9 cellular contexts compared by ENCODE assay signal in the genomic region with DNA sequence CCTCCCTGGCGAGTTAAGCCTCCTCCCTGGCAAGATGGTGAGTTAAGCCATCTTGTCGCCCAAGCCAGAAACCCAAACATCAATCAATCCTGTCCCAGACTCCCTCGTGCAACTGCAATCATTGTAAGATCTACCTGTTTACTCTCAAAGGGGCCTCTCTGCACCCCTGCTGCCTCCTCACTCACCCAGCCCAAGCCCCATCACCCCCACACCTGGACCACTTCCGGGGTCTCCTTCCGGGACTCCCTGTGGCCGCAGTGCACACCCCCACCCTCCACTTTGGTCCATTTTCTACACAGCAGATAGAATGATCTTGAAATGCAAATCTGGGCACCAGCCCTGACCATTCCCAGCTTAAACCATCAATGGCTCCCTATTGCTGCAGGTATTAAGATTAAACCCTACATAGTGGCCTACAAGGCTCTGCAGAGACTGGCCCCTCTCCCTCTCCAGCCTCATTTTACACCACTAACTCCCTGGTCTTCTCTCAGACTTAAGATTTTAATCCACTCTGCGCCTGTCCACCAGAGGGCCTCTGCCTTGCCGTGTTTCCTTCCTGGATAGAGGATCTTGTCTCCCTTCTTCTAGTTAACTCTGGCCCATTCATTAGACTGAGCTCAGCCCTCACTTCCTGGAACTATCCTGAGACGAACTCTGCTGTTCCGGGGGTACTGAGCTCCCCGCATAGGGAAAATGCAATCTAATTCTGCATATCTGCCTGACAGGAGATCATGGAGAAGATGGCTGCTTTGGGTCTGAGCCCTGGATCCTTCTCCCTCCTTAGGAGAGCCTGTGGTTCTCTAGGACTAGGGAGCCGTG. TPM values are rescaled to one million over a fixed set of nuclear protein-coding genes. Genes with fewer than 3 reads are reported as not detected.
A peak's percentile ranks its signal among the peaks of the same experiment; 100 is the strongest.
DNase-seq lines count a peak whose midpoint lies in the region; ATAC-seq and TF ChIP-seq lines count a peak whose summit lies in the region.
"Had no signal": no experiment of that assay in that cellular context is flagged by ENCODE, and none has a peak within 500 bp of the region (broad histone marks: within the 10 kb centered on the region; RNA-seq: fewer than 3 reads in every experiment).

No MANE protein-coding gene starts in this region.

- no peaks in the 10 kb centered on the region for H3K4me1 Mint-ChIP-seq in activated CD4-positive, alpha-beta T cell treated with anti-CD3 and anti-CD28 coated beads, Interleukin-2, amount 10 ng/mL, durations not matched to agents 24 days and 14 days

- DNase-seq in activated CD4-positive, alpha-beta T cell treated with anti-CD3 and anti-CD28 coated beads for 48 hours: peak; percentile 15
- DNase-seq in activated CD4-positive, alpha-beta T cell treated with anti-CD3 and anti-CD28 coated beads, Interleukin-2, amount 10 ng/mL, durations not matched to agents 24 days and 14 days: no peak
- DNase-seq in NCI-H226: peak; percentile 14
- DNase-seq in dorsolateral prefrontal cortex: peak in 8 of 10 donors; percentile 14 to 78 (median 68)
- DNase-seq in mucosa of gallbladder (ENCODE audit: low spot score): peak; percentile 41
- no peak for DNase-seq in ureter (ENCODE audit: low spot score)

- H3K9me3 Mint-ChIP-seq in activated CD4-positive, alpha-beta T cell treated with anti-CD3 and anti-CD28 coated beads, Interleukin-2, amount 10 ng/mL, durations not matched to agents 24 days and 14 days: no peaks in the 10 kb centered on the region
- H3K9me3 Mint-ChIP-seq: dendritic cell treated with granulocyte-macrophage colony-stimulating factor and Interleukin-4, amounts not matched to agents 40 ng/mL and 50 ng/mL, for 4 days had no signal

- ATAC-seq in HG02840 (IDR thresholded peaks at IDR 0.05; ENCODE audit: low FRiP score, unreplicated experiment): no peak
- ATAC-seq in HG03039 (IDR thresholded peaks at IDR 0.05; ENCODE audit: unreplicated experiment): no peak

- intact Hi-C loops in activated CD4-positive, alpha-beta T cell treated with anti-CD3 and anti-CD28 coated beads, Interleukin-2, amount 10 ng/mL, durations not matched to agents 24 days and 14 days (cut with micrococcal nuclease): no loop called here
- intact Hi-C loops in dorsolateral prefrontal cortex (cut with DNase I): loop anchor here (2.0 kb wide), 2 partner anchors 32 to 108 kb away; no protein-coding TSS in a partner anchor

- H3K27me3 Mint-ChIP-seq in activated CD4-positive, alpha-beta T cell treated with anti-CD3 and anti-CD28 coated beads, Interleukin-2, amount 10 ng/mL, durations not matched to agents 24 days and 14 days: peaks cover 2% of the 10 kb centered on the region

- TF ChIP-seq CTCF in dorsolateral prefrontal cortex (IDR thresholded peaks at IDR 0.05 in 54 of 56, conservative IDR thresholded peaks at IDR 0.05 in 2 of 56; ENCODE audit: low read depth in 1 of 56, partially characterized antibody in 56 of 56): peak; percentile 47 to 82 (median 70)

- peak overlapping the region in 13 of 59 donors; percentile 0 to 32 (median 11) for H3K4me3 ChIP-seq in dorsolateral prefrontal cortex

- peak overlapping the region in 58 of 59 donors; percentile 33 to 97 (median 90) for H3K27ac ChIP-seq in dorsolateral prefrontal cortex

- no peaks in the 10 kb centered on the region for H3K36me3 Mint-ChIP-seq in activated CD4-positive, alpha-beta T cell treated with anti-CD3 and anti-CD28 coated beads, Interleukin-2, amount 10 ng/mL, durations not matched to agents 24 days and 14 days (ENCODE audit: low read depth)

- no peak overlapping the region for H3K4me3 Mint-ChIP-seq in activated CD4-positive, alpha-beta T cell treated with anti-CD3 and anti-CD28 coated beads, Interleukin-2, amount 10 ng/mL, durations not matched to agents 24 days and 14 days
- H3K4me3 Mint-ChIP-seq: dendritic cell treated with granulocyte-macrophage colony-stimulating factor and Interleukin-4, amounts not matched to agents 40 ng/mL and 50 ng/mL, for 4 days had no signal

- no peak overlapping the region for H3K27ac Mint-ChIP-seq in activated CD4-positive, alpha-beta T cell treated with anti-CD3 and anti-CD28 coated beads, Interleukin-2, amount 10 ng/mL, durations not matched to agents 24 days and 14 days
- H3K27ac Mint-ChIP-seq: dendritic cell treated with granulocyte-macrophage colony-stimulating factor and Interleukin-4, amounts not matched to agents 40 ng/mL and 50 ng/mL, for 4 days had no signal

- no peaks in the 10 kb centered on the region for H3K27me3 ChIP-seq in dorsolateral prefrontal cortex

RNA-seq across cellular contexts. Expression of a gene that starts 41.9 kb away (rescaled TPM):
- total RNA-seq in activated CD4-positive, alpha-beta T cell treated with anti-CD3 and anti-CD28 coated beads, Interleukin-2, amount 10 ng/mL, durations not matched to agents 24 days and 14 days: not detected in 2 replicates
- total RNA-seq in dorsolateral prefrontal cortex (100 to 1,000 TPM; 127 to 356 (median 209) TPM), mucosa of gallbladder (7.4 TPM), ureter (4.0 TPM)

Comparison
In these comparisons a context has a peak if more than half of its experiments do, and no peak if none do; other contexts are left out.
1. DNase-seq: peak in activated CD4-positive, alpha-beta T cell treated with anti-CD3 and anti-CD28 coated beads for 48 hours (single experiment), NCI-H226 (single experiment), dorsolateral prefrontal cortex (8 of 10) and mucosa of gallbladder (single experiment); none in activated CD4-positive, alpha-beta T cell treated with anti-CD3 and anti-CD28 coated beads, Interleukin-2, amount 10 ng/mL, durations not matched to agents 24 days and 14 days (single experiment) and ureter (single experiment).
2. RNA of a gene that starts 41.9 kb away (total RNA-seq): 127 to 356 TPM in dorsolateral prefrontal cortex; 7.4 TPM in mucosa of gallbladder (single experiment), 4.0 TPM in ureter (single experiment) and not detected in activated CD4-positive, alpha-beta T cell treated with anti-CD3 and anti-CD28 coated beads, Interleukin-2, amount 10 ng/mL, durations not matched to agents 24 days and 14 days; every median in the first group is over 10 times any median in the second.